In the genomic region with DNA sequence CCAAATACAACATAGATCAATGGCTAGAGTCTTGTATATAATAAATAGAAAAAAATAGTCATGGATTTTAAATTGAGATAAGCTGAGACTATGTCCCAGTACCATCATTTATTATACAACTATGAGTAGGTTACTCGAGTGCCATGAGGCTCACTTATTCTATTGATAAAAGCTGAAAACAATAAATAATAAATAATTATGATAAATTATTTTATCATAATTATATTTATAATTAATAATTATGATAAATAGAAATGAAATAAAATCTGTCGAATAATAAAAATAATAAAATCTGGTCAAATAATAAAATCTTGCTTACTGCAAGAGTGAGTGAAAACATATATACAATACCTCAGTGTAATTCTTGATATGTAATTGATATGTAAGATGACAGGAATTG, we compare ENCODE assay signal across 1 cellular context.
TF ChIP-seq lines count a peak whose summit lies in the region.

No MANE protein-coding gene starts in this region.

TF ChIP-seq in GM23338, 12 proteins besides CTCF, POLR2A, EP300 and RAD21 (continued from another document):
- TF ChIP-seq, protein P1, sequence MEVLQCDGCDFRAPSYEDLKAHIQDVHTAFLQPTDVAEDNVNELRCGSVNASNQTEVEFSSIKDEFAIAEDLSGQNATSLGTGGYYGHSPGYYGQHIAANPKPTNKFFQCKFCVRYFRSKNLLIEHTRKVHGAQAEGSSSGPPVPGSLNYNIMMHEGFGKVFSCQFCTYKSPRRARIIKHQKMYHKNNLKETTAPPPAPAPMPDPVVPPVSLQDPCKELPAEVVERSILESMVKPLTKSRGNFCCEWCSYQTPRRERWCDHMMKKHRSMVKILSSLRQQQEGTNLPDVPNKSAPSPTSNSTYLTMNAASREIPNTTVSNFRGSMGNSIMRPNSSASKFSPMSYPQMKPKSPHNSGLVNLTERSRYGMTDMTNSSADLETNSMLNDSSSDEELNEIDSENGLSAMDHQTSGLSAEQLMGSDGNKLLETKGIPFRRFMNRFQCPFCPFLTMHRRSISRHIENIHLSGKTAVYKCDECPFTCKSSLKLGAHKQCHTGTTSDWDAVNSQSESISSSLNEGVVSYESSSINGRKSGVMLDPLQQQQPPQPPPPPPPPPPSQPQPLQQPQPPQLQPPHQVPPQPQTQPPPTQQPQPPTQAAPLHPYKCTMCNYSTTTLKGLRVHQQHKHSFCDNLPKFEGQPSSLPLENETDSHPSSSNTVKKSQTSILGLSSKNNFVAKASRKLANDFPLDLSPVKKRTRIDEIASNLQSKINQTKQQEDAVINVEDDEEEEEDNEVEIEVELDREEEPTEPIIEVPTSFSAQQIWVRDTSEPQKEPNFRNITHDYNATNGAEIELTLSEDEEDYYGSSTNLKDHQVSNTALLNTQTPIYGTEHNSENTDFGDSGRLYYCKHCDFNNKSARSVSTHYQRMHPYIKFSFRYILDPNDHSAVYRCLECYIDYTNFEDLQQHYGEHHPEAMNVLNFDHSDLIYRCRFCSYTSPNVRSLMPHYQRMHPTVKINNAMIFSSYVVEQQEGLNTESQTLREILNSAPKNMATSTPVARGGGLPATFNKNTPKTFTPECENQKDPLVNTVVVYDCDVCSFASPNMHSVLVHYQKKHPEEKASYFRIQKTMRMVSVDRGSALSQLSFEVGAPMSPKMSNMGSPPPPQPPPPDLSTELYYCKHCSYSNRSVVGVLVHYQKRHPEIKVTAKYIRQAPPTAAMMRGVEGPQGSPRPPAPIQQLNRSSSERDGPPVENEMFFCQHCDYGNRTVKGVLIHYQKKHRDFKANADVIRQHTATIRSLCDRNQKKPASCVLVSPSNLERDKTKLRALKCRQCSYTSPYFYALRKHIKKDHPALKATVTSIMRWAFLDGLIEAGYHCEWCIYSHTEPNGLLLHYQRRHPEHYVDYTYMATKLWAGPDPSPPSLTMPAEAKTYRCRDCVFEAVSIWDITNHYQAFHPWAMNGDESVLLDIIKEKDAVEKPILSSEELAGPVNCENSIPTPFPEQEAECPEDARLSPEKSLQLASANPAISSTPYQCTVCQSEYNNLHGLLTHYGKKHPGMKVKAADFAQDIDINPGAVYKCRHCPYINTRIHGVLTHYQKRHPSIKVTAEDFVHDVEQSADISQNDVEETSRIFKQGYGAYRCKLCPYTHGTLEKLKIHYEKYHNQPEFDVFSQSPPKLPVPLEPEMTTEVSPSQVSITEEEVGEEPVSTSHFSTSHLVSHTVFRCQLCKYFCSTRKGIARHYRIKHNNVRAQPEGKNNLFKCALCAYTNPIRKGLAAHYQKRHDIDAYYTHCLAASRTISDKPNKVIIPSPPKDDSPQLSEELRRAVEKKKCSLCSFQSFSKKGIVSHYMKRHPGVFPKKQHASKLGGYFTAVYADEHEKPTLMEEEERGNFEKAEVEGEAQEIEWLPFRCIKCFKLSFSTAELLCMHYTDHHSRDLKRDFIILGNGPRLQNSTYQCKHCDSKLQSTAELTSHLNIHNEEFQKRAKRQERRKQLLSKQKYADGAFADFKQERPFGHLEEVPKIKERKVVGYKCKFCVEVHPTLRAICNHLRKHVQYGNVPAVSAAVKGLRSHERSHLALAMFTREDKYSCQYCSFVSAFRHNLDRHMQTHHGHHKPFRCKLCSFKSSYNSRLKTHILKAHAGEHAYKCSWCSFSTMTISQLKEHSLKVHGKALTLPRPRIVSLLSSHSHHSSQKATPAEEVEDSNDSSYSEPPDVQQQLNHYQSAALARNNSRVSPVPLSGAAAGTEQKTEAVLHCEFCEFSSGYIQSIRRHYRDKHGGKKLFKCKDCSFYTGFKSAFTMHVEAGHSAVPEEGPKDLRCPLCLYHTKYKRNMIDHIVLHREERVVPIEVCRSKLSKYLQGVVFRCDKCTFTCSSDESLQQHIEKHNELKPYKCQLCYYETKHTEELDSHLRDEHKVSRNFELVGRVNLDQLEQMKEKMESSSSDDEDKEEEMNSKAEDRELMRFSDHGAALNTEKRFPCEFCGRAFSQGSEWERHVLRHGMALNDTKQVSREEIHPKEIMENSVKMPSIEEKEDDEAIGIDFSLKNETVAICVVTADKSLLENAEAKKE (CRISPR knock-in tag; IDR thresholded peaks at IDR 0.05) = no peak
- TF ChIP-seq STAT1 (IDR thresholded peaks at IDR 0.05; ENCODE audit: unreplicated experiment) = no peak
